Comparison of ENCODE assay signal across 28 cellular contexts in the genomic region with DNA sequence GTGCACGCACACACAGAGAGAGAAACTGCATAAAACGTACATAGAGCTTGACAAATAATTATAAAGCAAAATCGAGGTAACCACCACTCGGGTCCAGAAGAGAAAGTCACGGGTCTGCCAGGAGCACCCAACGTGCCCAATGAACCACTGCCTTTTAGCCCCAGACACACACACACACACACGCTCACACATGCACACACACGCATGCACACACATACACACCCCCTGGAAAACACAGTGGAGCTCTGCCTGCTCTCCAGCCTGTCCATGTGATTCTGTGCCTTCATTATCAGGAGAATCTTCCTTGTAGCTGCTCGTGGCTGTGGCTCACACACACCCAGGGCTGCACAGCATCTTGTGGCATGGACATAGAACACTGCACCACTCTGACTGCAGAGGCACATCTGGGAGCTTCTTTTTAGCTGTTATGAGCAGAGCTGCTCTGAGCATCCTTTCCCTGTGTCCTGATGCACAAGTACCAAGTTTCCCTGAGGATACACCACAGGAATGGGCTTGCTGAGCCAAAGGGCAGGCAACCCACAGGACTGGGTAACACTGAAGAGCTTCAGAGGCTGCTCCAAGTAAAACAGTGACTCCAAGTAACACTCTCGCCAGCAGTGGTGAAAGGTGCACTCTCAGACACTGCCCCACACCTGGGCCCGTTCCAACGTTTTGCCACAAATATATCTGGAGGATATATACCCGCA. TPM values are rescaled to one million over a fixed set of nuclear protein-coding genes. Genes with fewer than 3 reads are reported as not detected.
DNase-seq lines count a peak whose midpoint lies in the region; TF ChIP-seq lines count a peak whose summit lies in the region.
"Had no signal": no experiment of that assay in that cellular context is flagged by ENCODE, and none has a peak within 500 bp of the region (broad histone marks: within the 10 kb centered on the region; RNA-seq: fewer than 3 reads in every experiment).

No MANE protein-coding gene starts in this region.

- no peak overlapping the region for H3K4me2 ChIP-seq in H9 (ENCODE audit: insufficient read depth, insufficient read length, low read length)
- no peak overlapping the region for H3K4me2 ChIP-seq in osteoblast (ENCODE audit: insufficient read depth, low read length)
- H3K4me2 ChIP-seq: hepatocyte had no signal

- H3K9me3 Mint-ChIP-seq in H9 (peaks cover 28 to 34% of the 10 kb centered on the region in 2 experiments), chondrocyte (ENCODE audit: low read depth) (peaks cover 26% of the 10 kb centered on the region)
- H3K9me3 Mint-ChIP-seq in activated CD4-positive, alpha-beta T cell treated with anti-CD3 and anti-CD28 coated beads, Interleukin-2, amount 10 ng/mL, durations not matched to agents 24 days and 14 days = peaks cover 18% of the 10 kb centered on the region

- H3K79me2 ChIP-seq in H9 (ENCODE audit: insufficient read depth, low read length) (peaks cover 2% of the 10 kb centered on the region; the same call in 1 of the 2 replicates), osteoblast (ENCODE audit: insufficient read depth, low read length) (peaks cover 8% of the 10 kb centered on the region)

- no peaks in the 10 kb centered on the region for H3K79me1 ChIP-seq in H9 (ENCODE audit: insufficient read depth, low read depth, low read length, poor library complexity, severe bottlenecking)

- H4K91ac ChIP-seq in H9 (ENCODE audit: insufficient read length, low read depth, low read length) = no peak overlapping the region

- peak overlapping the region; percentile 38 to 75 (median 65); a peak in 3 of 7 replicates for H3K27ac Mint-ChIP-seq in H9
- no peak overlapping the region for H3K27ac Mint-ChIP-seq in activated CD4-positive, alpha-beta T cell treated with anti-CD3 and anti-CD28 coated beads, Interleukin-2, amount 10 ng/mL, durations not matched to agents 24 days and 14 days
- no peak overlapping the region for H3K27ac Mint-ChIP-seq in chondrocyte (ENCODE audit: unreplicated experiment)
- H3K27ac Mint-ChIP-seq: activated B cell treated with CpG ODN at 0.5 μM for 24 hours; stimulated activated naive B cell treated with anti-CD40 and anti-IgM and Interleukin-4, amounts not matched to agents 10 μg/mL and 1 μg/mL and 100 μg/mL, for 72 hours had no signal

- no peak overlapping the region for H2BK15ac ChIP-seq in H9 (ENCODE audit: low read depth, low read length)

- H3K56ac ChIP-seq in H9 (ENCODE audit: insufficient read length, low read depth, low read length) = no peak overlapping the region

- H3K4me3 ChIP-seq in osteoblast (ENCODE audit: insufficient read depth, low read length) = no peak overlapping the region
- H3K4me3 ChIP-seq: dorsolateral prefrontal cortex, gastroesophageal sphincter, hepatocyte, lower lobe of right lung, upper lobe of left lung had no signal

- no peaks in the 10 kb centered on the region for H3K9me3 ChIP-seq in H9 (ENCODE audit: control insufficient read depth, low read depth, low read length)
- H3K9me3 ChIP-seq in osteoblast (ENCODE audit: low read depth, low read length) = no peaks in the 10 kb centered on the region
- H3K9me3 ChIP-seq: upper lobe of left lung had no signal

- no peaks in the 10 kb centered on the region for H3K27me3 Mint-ChIP-seq in H9 (ENCODE audit: low read depth)
- H3K27me3 Mint-ChIP-seq in activated CD4-positive, alpha-beta T cell treated with anti-CD3 and anti-CD28 coated beads, Interleukin-2, amount 10 ng/mL, durations not matched to agents 24 days and 14 days = no peaks in the 10 kb centered on the region
- H3K27me3 Mint-ChIP-seq in chondrocyte (ENCODE audit: low read depth) = no peaks in the 10 kb centered on the region
- H3K27me3 Mint-ChIP-seq: activated B cell treated with CpG ODN at 0.5 μM for 24 hours; naive thymus-derived CD4-positive, alpha-beta T cell; stimulated activated naive B cell treated with anti-CD40 and anti-IgM and Interleukin-4, amounts not matched to agents 10 μg/mL and 1 μg/mL and 100 μg/mL, for 72 hours; T-cell had no signal

- H2AFZ ChIP-seq in H9 (ENCODE audit: low read length) (no peak overlapping the region), osteoblast (ENCODE audit: low read length) (no peak overlapping the region)
- H2AFZ ChIP-seq: hepatocyte had no signal

- DNase-seq in H9 (no peak), SK-N-DZ (ENCODE audit: low spot score) (peak; percentile 19), ecto neural progenitor cell (ENCODE audit: low spot score) (peak; percentile 14), osteoblast (ENCODE audit: insufficient read length, low spot score, missing footprints) (peak; percentile 30), chondrocyte (ENCODE audit: low spot score) (no peak), kidney glomerular epithelial cell (lab: John Stamatoyannopoulos, UW) (no peak)
- no peak for DNase-seq in activated CD4-positive, alpha-beta T cell treated with anti-CD3 and anti-CD28 coated beads, Interleukin-2, amount 10 ng/mL, durations not matched to agents 24 days and 14 days
- DNase-seq: activated B cell treated with CpG ODN at 0.5 μM for 24 hours; activated CD4-positive, alpha-beta T cell treated with anti-CD3 and anti-CD28 coated beads, Interleukin-2, amount 50 U/mL, for 4 hours; activated T-cell treated with anti-CD3 and anti-CD28 coated beads, Interleukin-2, amount 50 U/mL, for 72 hours; central memory CD4-positive, alpha-beta T cell; DMS79 treated with DMSO at 0.1 percent for 48 hours; dorsolateral prefrontal cortex; GDM1; lower lobe of right lung; MV-4-11; naive thymus-derived CD4-positive, alpha-beta T cell; NCI-H1436 treated with DMSO at 0.1 percent for 48 hours; NCI-H226; NCI-H526 treated with DMSO at 0.1 percent for 48 hours; NK-92 treated with Interleukin-12 subunit alpha and Interleukin-12 subunit beta, amount 100 ng/mL, for 24 hours; SHP77 treated with DMSO at 0.1 percent for 48 hours; stimulated activated naive B cell treated with anti-CD40 and anti-IgM and Interleukin-4, amounts not matched to agents 10 μg/mL and 1 μg/mL and 100 μg/mL, for 72 hours; T-cell; upper lobe of left lung had no signal

- H2AK5ac ChIP-seq in H9 (ENCODE audit: insufficient read length, low read length) = no peak overlapping the region

- H3K4me3 Mint-ChIP-seq in H9 (no peak overlapping the region), chondrocyte (ENCODE audit: unreplicated experiment) (no peak overlapping the region)
- no peak overlapping the region for H3K4me3 Mint-ChIP-seq in activated CD4-positive, alpha-beta T cell treated with anti-CD3 and anti-CD28 coated beads, Interleukin-2, amount 10 ng/mL, durations not matched to agents 24 days and 14 days
- H3K4me3 Mint-ChIP-seq: activated B cell treated with CpG ODN at 0.5 μM for 24 hours; activated T-cell treated with anti-CD3 and anti-CD28 coated beads, Interleukin-2, amount 50 U/mL, for 72 hours; CD14-positive monocyte; naive thymus-derived CD4-positive, alpha-beta T cell; stimulated activated naive B cell treated with anti-CD40 and anti-IgM and Interleukin-4, amounts not matched to agents 10 μg/mL and 1 μg/mL and 100 μg/mL, for 72 hours; T-cell had no signal

- peaks cover 13% of the 10 kb centered on the region for H3K36me3 ChIP-seq in osteoblast (ENCODE audit: insufficient read depth, low read length)

- H3K36me3 Mint-ChIP-seq in H9 (ENCODE audit: insufficient read depth in 1 of 3, low read depth in 3 of 3) (peaks cover 50 to 81% (median 76%) of the 10 kb centered on the region in 3 experiments), chondrocyte (ENCODE audit: low read depth) (peaks cover 30% of the 10 kb centered on the region)
- H3K36me3 Mint-ChIP-seq in activated CD4-positive, alpha-beta T cell treated with anti-CD3 and anti-CD28 coated beads, Interleukin-2, amount 10 ng/mL, durations not matched to agents 24 days and 14 days (ENCODE audit: low read depth) = peaks cover 38% of the 10 kb centered on the region

- no peak overlapping the region for H3K18ac ChIP-seq in H9 (ENCODE audit: insufficient read length, low read depth, low read length)

- TF ChIP-seq CTCF in H9 (conservative IDR thresholded peaks at IDR 0.05) = no peak
- TF ChIP-seq CTCF in osteoblast (IDR thresholded peaks at IDR 0.05; ENCODE audit: extremely low read depth, low read depth, low read length) = no peak
- TF ChIP-seq CTCF in chondrocyte (IDR thresholded peaks at IDR 0.05) = no peak

- no peak overlapping the region for H3K23ac ChIP-seq in H9 (ENCODE audit: insufficient read length, low read depth, low read length)

- no peak overlapping the region for H3K14ac ChIP-seq in H9 (ENCODE audit: insufficient read depth, low read length)

- H2BK5ac ChIP-seq in H9 (ENCODE audit: insufficient read length, low read length) = no peak overlapping the region

- no peak overlapping the region for H3K4ac ChIP-seq in H9 (ENCODE audit: low read depth, low read length)

- H2BK20ac ChIP-seq in H9 (ENCODE audit: low read depth, low read length, poor library complexity, severe bottlenecking) = no peak overlapping the region

- 0 out of 2 replicates have a peak, but pooled peaks cover 6% of the 10 kb centered on the region for H3K4me1 ChIP-seq in H9 (ENCODE audit: insufficient read depth, low read length)
- H3K4me1 ChIP-seq in osteoblast (ENCODE audit: insufficient read depth, low read length) = peaks cover 6% of the 10 kb centered on the region
- H3K4me1 ChIP-seq: gastroesophageal sphincter, lower lobe of right lung, upper lobe of left lung had no signal

- H4K5ac ChIP-seq in H9 (ENCODE audit: insufficient read length, low read depth, low read length) = no peak overlapping the region

- H4K8ac ChIP-seq in H9 (replicated peaks; ENCODE audit: insufficient read length, low read depth, low read length) = no peak overlapping the region

- H3K23me2 ChIP-seq in H9 (ENCODE audit: insufficient read length, low read depth, low read length, poor library complexity, severe bottlenecking) = no peaks in the 10 kb centered on the region

- no CpG with 5 or more reads among the region's 13 CpGs for WGBS in H9 (ENCODE audit: extremely low coverage, insufficient read length, low lambda C conversion rate)

- H2BK120ac ChIP-seq in H9 (ENCODE audit: low read depth, low read length, poor library complexity, severe bottlenecking) = no peak overlapping the region

- no peaks in the 10 kb centered on the region for H3K27me3 ChIP-seq in H9 (ENCODE audit: insufficient read depth, low read length)
- H3K27me3 ChIP-seq in osteoblast (ENCODE audit: insufficient read depth, low read length) = no peaks in the 10 kb centered on the region
- H3K27me3 ChIP-seq: dorsolateral prefrontal cortex, gastroesophageal sphincter, hepatocyte, upper lobe of left lung had no signal

- H3K4me1 Mint-ChIP-seq in H9 (peaks cover 25 to 27% of the 10 kb centered on the region in 2 experiments), chondrocyte (ENCODE audit: low read depth) (no peaks in the 10 kb centered on the region)
- peaks cover 9% of the 10 kb centered on the region for H3K4me1 Mint-ChIP-seq in activated CD4-positive, alpha-beta T cell treated with anti-CD3 and anti-CD28 coated beads, Interleukin-2, amount 10 ng/mL, durations not matched to agents 24 days and 14 days
- H3K4me1 Mint-ChIP-seq: activated B cell treated with CpG ODN at 0.5 μM for 24 hours, CD14-positive monocyte had no signal

- intact Hi-C loops in activated CD4-positive, alpha-beta T cell treated with anti-CD3 and anti-CD28 coated beads, Interleukin-2, amount 10 ng/mL, durations not matched to agents 24 days and 14 days (cut with micrococcal nuclease) = no loop called here

- H3K9ac ChIP-seq in H9 (ENCODE audit: extremely low read depth, insufficient read length, low read length) = no peak overlapping the region

- H3T11ph ChIP-seq in H9 (ENCODE audit: low read length) = no peak overlapping the region

- H4K20me1 ChIP-seq in H9 (ENCODE audit: control insufficient read depth, insufficient read depth, insufficient read length) = no peaks in the 10 kb centered on the region
- peaks cover 26% of the 10 kb centered on the region for H4K20me1 ChIP-seq in osteoblast (ENCODE audit: insufficient read depth, low read length)

- H3K27ac ChIP-seq in H9 (ENCODE audit: insufficient read length, low read depth, low read length) = no peak overlapping the region
- no peak overlapping the region for H3K27ac ChIP-seq in osteoblast (ENCODE audit: low read depth, low read length)
- H3K27ac ChIP-seq: gastroesophageal sphincter, hepatocyte, lower lobe of right lung, upper lobe of left lung had no signal

- H2BK12ac ChIP-seq in H9 (ENCODE audit: insufficient read length, low read depth, low read length) = no peak overlapping the region

RNA-seq across cellular contexts. Expression of gene CAMSAP1, which starts 58.9 kb away (rescaled TPM):
- total RNA-seq in H9 (2021) (43.6 and 52.7 TPM in 2 replicates), osteoblast (22.1 and 26.1 TPM in 2 replicates), chondrocyte (27.1 to 35.5 TPM (median 27.7 TPM) in 3 replicates)
- 26.4 and 34.3 TPM in 2 replicates for polyA plus RNA-seq in SK-N-DZ (2014; cell fraction: cytosol; rRNA removed)
- 24.0 and 32.9 TPM in 2 replicates for polyA plus RNA-seq in SK-N-DZ (2014; cell fraction: nucleus; rRNA removed)
- 45.2 and 49.9 TPM in 2 replicates for total RNA-seq in activated CD4-positive, alpha-beta T cell treated with anti-CD3 and anti-CD28 coated beads, Interleukin-2, amount 10 ng/mL, durations not matched to agents 24 days and 14 days

Comparison
In these comparisons a context has a peak if more than half of its experiments do, and no peak if none do; other contexts are left out.
1. DNase-seq: peak in SK-N-DZ (single experiment), ecto neural progenitor cell (single experiment) and osteoblast (single experiment); none in H9 (single experiment), activated CD4-positive, alpha-beta T cell treated with anti-CD3 and anti-CD28 coated beads, Interleukin-2, amount 10 ng/mL, durations not matched to agents 24 days and 14 days (single experiment), chondrocyte (single experiment) and kidney glomerular epithelial cell (single experiment).
2. H3K27ac Mint-ChIP-seq: peak in H9 (3 of 3); none in activated CD4-positive, alpha-beta T cell treated with anti-CD3 and anti-CD28 coated beads, Interleukin-2, amount 10 ng/mL, durations not matched to agents 24 days and 14 days (single experiment) and chondrocyte (single experiment).